Comparison of ENCODE assay signal across 8 cellular contexts in the genomic region with DNA sequence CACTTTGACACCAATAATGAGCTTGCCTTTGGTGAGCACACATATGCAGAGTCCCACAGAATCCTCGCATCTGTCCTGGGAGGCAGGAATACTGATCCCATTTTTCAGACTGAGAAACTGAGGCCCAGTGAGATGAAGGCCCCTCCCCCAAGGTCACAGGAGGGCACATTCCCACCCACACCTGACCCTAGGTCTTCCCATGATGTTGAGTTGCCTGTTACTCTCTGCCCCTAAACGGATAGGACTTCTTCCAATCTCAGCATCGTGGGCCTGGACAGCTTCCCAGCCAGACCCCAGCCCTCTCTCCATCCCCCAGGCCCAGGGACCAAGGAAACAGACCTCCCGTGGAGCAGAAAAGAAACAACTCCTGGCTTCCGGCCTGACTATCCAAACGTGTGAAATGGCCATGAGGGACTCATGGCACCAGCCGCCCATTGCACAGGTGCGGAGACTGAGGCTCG. TPM values are rescaled to one million over a fixed set of nuclear protein-coding genes. Genes with fewer than 3 reads are reported as not detected.
DNase-seq lines count a peak whose midpoint lies in the region; ATAC-seq and TF ChIP-seq lines count a peak whose summit lies in the region.

No MANE protein-coding gene starts in this region.

- H3K27ac ChIP-seq in AG04450 (ENCODE audit: low read depth, low read length) (no peak overlapping the region), mesenchymal stem cell (ENCODE audit: low read length, poor library complexity, severe bottlenecking) (no peak overlapping the region)

- peak overlapping the region; percentile 40 to 83 for H3K18ac ChIP-seq in mesenchymal stem cell (ENCODE audit: low read depth in 1 of 2, low read length in 2 of 2)

- peak overlapping the region; percentile 67 for H4K91ac ChIP-seq in mesenchymal stem cell (ENCODE audit: low read length)

- peak overlapping the region in 1 of 2 experiments; percentile 42 for H3K23ac ChIP-seq in mesenchymal stem cell (ENCODE audit: low read length in 2 of 2)

- peak overlapping the region in 1 of 2 experiments; percentile 60 for H3K4ac ChIP-seq in mesenchymal stem cell (ENCODE audit: low read depth in 1 of 2, low read length in 2 of 2)

- peaks cover 0 to 3% of the 10 kb centered on the region in 2 experiments for H3K36me3 ChIP-seq in mesenchymal stem cell (ENCODE audit: control insufficient read depth in 1 of 2, insufficient read depth in 2 of 2, low read depth in 1 of 2, low read length in 2 of 2)

- H3K79me1 ChIP-seq in mesenchymal stem cell (replicated peaks; ENCODE audit: low read length, poor library complexity, severe bottlenecking) = peaks cover 8% of the 10 kb centered on the region

- CTCF ChIA-PET in AG04450 (lab: Charles Lee) = interaction anchor here (1.1 kb wide), 1 partner anchor 12 kb away, joined by 7 read pairs; no protein-coding TSS in a partner anchor
- CTCF ChIA-PET in HEK293T (lab: Yijun Ruan, JAX) = no interaction called here

- POLR2A ChIA-PET in AG04450 (lab: Yijun Ruan, JAX) = no interaction called here
- POLR2A ChIA-PET in HEK293T (lab: Yijun Ruan, JAX) = interaction anchor here (1.7 kb wide), 2 partner anchors 9 to 12 kb away, joined by 4 to 10 read pairs; a partner anchor contains a TSS

- H2BK5ac ChIP-seq in mesenchymal stem cell (ENCODE audit: low read depth, low read length, poor library complexity, severe bottlenecking) = no peak overlapping the region

- H3K9ac ChIP-seq in mesenchymal stem cell (ENCODE audit: low read length) = peak overlapping the region; percentile 84

- H2AFZ ChIP-seq in mesenchymal stem cell (ENCODE audit: low read depth, low read length) = no peak overlapping the region

- peak overlapping the region; percentile 84 for H2AK5ac ChIP-seq in mesenchymal stem cell (ENCODE audit: low read length, severe bottlenecking)

- no peak overlapping the region for H2BK15ac ChIP-seq in mesenchymal stem cell (ENCODE audit: low read depth, poor library complexity, severe bottlenecking)

- DNase-seq in AG04450 (ENCODE audit: low read depth, low spot score) (no peak), HEK293T (ENCODE audit: extremely low spot score) (no peak), astrocyte of the spinal cord (ENCODE audit: low read depth, low spot score) (no peak), mesenchymal stem cell (no peak), activated gamma-delta T cell (lab: John Stamatoyannopoulos, UW) (no peak), LoVo (ENCODE audit: low spot score) (no peak), NCI-H345 (lab: John Stamatoyannopoulos, UW) (no peak)

- peak overlapping the region in 1 of 2 experiments; percentile 93 for H3K14ac ChIP-seq in mesenchymal stem cell (ENCODE audit: low read length in 2 of 2)

- H3K4me2 ChIP-seq in mesenchymal stem cell (ENCODE audit: low read length, poor library complexity, severe bottlenecking) = peak overlapping the region; percentile 50

- H3K27me3 ChIP-seq in AG04450 (ENCODE audit: control insufficient read depth, insufficient read depth, low read length) (no peaks in the 10 kb centered on the region), mesenchymal stem cell (ENCODE audit: control insufficient read depth in 1 of 2, insufficient read depth in 1 of 2, low read length in 2 of 2) (no peaks in the 10 kb centered on the region)

- 46% methylated on average over 9 of the region's 9 CpGs for WGBS in mesenchymal stem cell

- no peak overlapping the region for H2BK120ac ChIP-seq in mesenchymal stem cell (ENCODE audit: low read depth, low read length)

- H3K9me3 ChIP-seq in AG04450 (ENCODE audit: control insufficient read depth, insufficient read depth, low read length) (no peaks in the 10 kb centered on the region), mesenchymal stem cell (ENCODE audit: control insufficient read depth, low read length) (no peaks in the 10 kb centered on the region)

- H3K4me3 ChIP-seq in AG04450 (ENCODE audit: low read depth, low read length) = peak overlapping the region; percentile 79
- H3K4me3 ChIP-seq in astrocyte of the spinal cord (ENCODE audit: low read depth, low read length) = peak overlapping the region; percentile 69
- peak overlapping the region; percentile 76 to 93 for H3K4me3 ChIP-seq in mesenchymal stem cell (ENCODE audit: insufficient read depth in 1 of 2, low read depth in 1 of 2, low read length in 2 of 2)

- TF ChIP-seq CTCF in AG04450 (IDR thresholded peaks at IDR 0.05; ENCODE audit: low read depth, low read length) = no peak
- no peak for TF ChIP-seq CTCF in astrocyte of the spinal cord (IDR thresholded peaks at IDR 0.05; ENCODE audit: low read depth, low read length)

- ATAC-seq in GM19351 (IDR thresholded peaks at IDR 0.05; ENCODE audit: unreplicated experiment) = no peak

- peaks cover 37% of the 10 kb centered on the region for H3K4me1 ChIP-seq in mesenchymal stem cell (ENCODE audit: control insufficient read depth, insufficient read depth, low read depth, low read length)

- H2BK12ac ChIP-seq in mesenchymal stem cell (ENCODE audit: low read length in 2 of 2) = peak overlapping the region in 1 of 2 experiments; percentile 15

- in situ Hi-C loops in astrocyte of the spinal cord (cut with HindIII; ENCODE audit: low sequenced_read_pairs) = no loop called here

- H4K8ac ChIP-seq in mesenchymal stem cell (ENCODE audit: low read length) = peak overlapping the region; percentile 87

TF ChIP-seq in HEK293T, 16 proteins besides CTCF, POLR2A, EP300 and RAD21:
- peak; percentile 25; the same call in 1 of the 2 replicates for TF ChIP-seq L3MBTL2 (conservative IDR thresholded peaks at IDR 0.05)
- TF ChIP-seq TARDBP (IDR thresholded peaks at IDR 0.05) = no peak

RNA-seq across cellular contexts. Expression of a gene that starts 0.9 kb away (rescaled TPM):
- polyA plus RNA-seq in AG04450 (2011; rRNA removed) = 29.3 and 39.1 TPM in 2 replicates
- polyA minus RNA-seq in AG04450 (2011; rRNA and poly(A)+ RNA removed) = 20.2 and 38.4 TPM in 2 replicates
- 29.7 TPM for polyA plus RNA-seq in mesenchymal stem cell (2013, experiment 1 of 2)
- polyA plus RNA-seq in mesenchymal stem cell (2013, experiment 2 of 2) = 30.5 TPM

RNA-seq across cellular contexts. Expression of a gene that starts 9.2 kb away (rescaled TPM):
- polyA plus RNA-seq in AG04450 (2011; rRNA removed) = 10.6 and 13.1 TPM in 2 replicates
- polyA minus RNA-seq in AG04450 (2011; rRNA and poly(A)+ RNA removed) = 8.5 and 9.8 TPM in 2 replicates
- 8.5 TPM for polyA plus RNA-seq in mesenchymal stem cell (2013, experiment 1 of 2)
- 8.1 TPM for polyA plus RNA-seq in mesenchymal stem cell (2013, experiment 2 of 2)

RNA-seq across cellular contexts. Expression of a gene that starts 53.7 kb away (rescaled TPM):
- polyA plus RNA-seq in AG04450 (2011; rRNA removed) = 11.9 and 13.2 TPM in 2 replicates
- polyA minus RNA-seq in AG04450 (2011; rRNA and poly(A)+ RNA removed) = 10.4 and 13.0 TPM in 2 replicates
- polyA plus RNA-seq in mesenchymal stem cell (2013, experiment 1 of 2) = 14.0 TPM
- 13.7 TPM for polyA plus RNA-seq in mesenchymal stem cell (2013, experiment 2 of 2)
